ENCODE assay signal across 29 cellular contexts in the genomic region with DNA sequence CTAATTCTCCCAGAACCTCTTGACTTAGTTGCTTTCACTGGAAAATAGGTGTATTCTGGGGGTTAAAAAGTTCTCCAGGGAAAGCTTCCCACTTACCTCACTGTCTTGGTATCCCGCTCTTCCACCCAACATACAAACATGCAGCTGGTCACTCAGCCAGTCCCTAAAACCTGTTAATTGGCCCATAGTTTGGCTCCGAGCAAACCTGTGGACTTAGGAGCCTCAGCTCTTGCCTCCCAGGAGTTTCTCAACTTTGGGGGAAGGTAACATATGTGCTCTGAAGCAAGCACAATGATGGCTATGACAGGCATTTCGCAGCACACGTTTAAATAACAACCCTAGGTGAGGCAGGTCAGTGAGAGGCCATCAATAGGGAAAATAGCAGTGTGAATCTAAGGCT.
"Had no signal": no experiment of that assay in that cellular context is flagged by ENCODE, and none has a peak within 500 bp of the region (broad histone marks: within the 10 kb centered on the region; RNA-seq: fewer than 3 reads in every experiment).

No MANE protein-coding gene starts in this region.

- H3K4me3 ChIP-seq: body of pancreas, K562 had no signal

- H3K4me1 Mint-ChIP-seq: activated B cell treated with CpG ODN at 0.5 μM for 24 hours; activated CD4-positive, alpha-beta memory T cell treated with anti-CD3 and anti-CD28 coated beads, Interleukin-2, amount 10 ng/mL, durations not matched to agents 7 days and 5 days; activated CD4-positive, alpha-beta T cell treated with anti-CD3 and anti-CD28 coated beads, Interleukin-2, amount 10 ng/mL, durations not matched to agents 24 days and 14 days; activated T-helper 17 cell treated with anti-CD3 and anti-CD28 coated beads, Interleukin-2, amount 50 U/mL, for 72 hours; T-helper 17 cell had no signal

- H3K9me3 Mint-ChIP-seq: activated B cell treated with CpG ODN at 0.5 μM for 24 hours; activated CD4-positive, alpha-beta memory T cell treated with anti-CD3 and anti-CD28 coated beads, Interleukin-2, amount 10 ng/mL, durations not matched to agents 7 days and 5 days; activated CD4-positive, alpha-beta T cell treated with anti-CD3 and anti-CD28 coated beads, Interleukin-2, amount 10 ng/mL, durations not matched to agents 24 days and 14 days; activated naive CD4-positive, alpha-beta T cell treated with anti-CD3 and anti-CD28 coated beads for 36 hours; activated T-helper 17 cell treated with anti-CD3 and anti-CD28 coated beads, Interleukin-2, amount 50 U/mL, for 72 hours had no signal

- DNase-seq: activated B cell treated with CpG ODN at 0.5 μM for 24 hours; activated CD4-positive, alpha-beta memory T cell treated with anti-CD3 and anti-CD28 coated beads, Interleukin-2, amount 10 ng/mL, durations not matched to agents 7 days and 5 days; activated CD4-positive, alpha-beta T cell treated with anti-CD3 and anti-CD28 coated beads for 1 hour; activated CD4-positive, alpha-beta T cell treated with anti-CD3 and anti-CD28 coated beads, Interleukin-2, amount 10 ng/mL, durations not matched to agents 24 days and 14 days; activated gamma-delta T cell; activated naive CD4-positive, alpha-beta T cell treated with anti-CD3 and anti-CD28 coated beads for 36 hours; activated T-cell treated with anti-CD3 and anti-CD28 coated beads for 4 hours; activated T-cell treated with anti-CD3 and anti-CD28 coated beads, Interleukin-2, amount 50 U/mL, for 48 hours; anterior cingulate cortex; body of pancreas; central memory CD4-positive, alpha-beta T cell; Karpas-422; MM.1S; NCI-H1105 treated with DMSO at 0.1 percent for 48 hours; NCI-H1436 treated with DMSO at 0.1 percent for 48 hours; NCI-H187; NCI-H2081; NCI-H2227 treated with DMSO at 0.1 percent for 48 hours; NCI-H446 treated with DMSO at 0.1 percent for 48 hours; NCI-H526; NCI-H82; SIG-M5; T-helper 17 cell; T-helper 9 cell had no signal

- H3K9me3 ChIP-seq: body of pancreas had no signal

- H3K4me3 Mint-ChIP-seq: activated B cell treated with CpG ODN at 0.5 μM for 24 hours; activated CD4-positive, alpha-beta memory T cell treated with anti-CD3 and anti-CD28 coated beads, Interleukin-2, amount 10 ng/mL, durations not matched to agents 7 days and 5 days; activated CD4-positive, alpha-beta T cell treated with anti-CD3 and anti-CD28 coated beads, Interleukin-2, amount 10 ng/mL, durations not matched to agents 24 days and 14 days; activated naive CD4-positive, alpha-beta T cell treated with anti-CD3 and anti-CD28 coated beads for 36 hours; activated naive CD8-positive, alpha-beta T cell; activated T-helper 17 cell treated with anti-CD3 and anti-CD28 coated beads, Interleukin-2, amount 50 U/mL, for 72 hours; T-helper 17 cell had no signal

- H3K27me3 Mint-ChIP-seq: activated B cell treated with CpG ODN at 0.5 μM for 24 hours; activated naive CD8-positive, alpha-beta T cell; activated T-helper 17 cell treated with anti-CD3 and anti-CD28 coated beads, Interleukin-2, amount 50 U/mL, for 72 hours had no signal

- H3K27ac ChIP-seq: body of pancreas had no signal

- ATAC-seq: activated T-helper 17 cell treated with anti-CD3 and anti-CD28 coated beads, Interleukin-2, amount 50 U/mL, for 72 hours; body of pancreas; K562; T-helper 17 cell had no signal

- H3K4me1 ChIP-seq: body of pancreas had no signal

- FAIRE-seq: bronchial epithelial cell, K562, TTC549 had no signal

- H3K27me3 ChIP-seq: body of pancreas had no signal

- H3K27ac Mint-ChIP-seq: activated B cell treated with CpG ODN at 0.5 μM for 24 hours; activated CD4-positive, alpha-beta memory T cell treated with anti-CD3 and anti-CD28 coated beads, Interleukin-2, amount 10 ng/mL, durations not matched to agents 7 days and 5 days; activated CD4-positive, alpha-beta T cell treated with anti-CD3 and anti-CD28 coated beads, Interleukin-2, amount 10 ng/mL, durations not matched to agents 24 days and 14 days; activated naive CD4-positive, alpha-beta T cell treated with anti-CD3 and anti-CD28 coated beads for 36 hours; activated naive CD8-positive, alpha-beta T cell; activated T-helper 17 cell treated with anti-CD3 and anti-CD28 coated beads, Interleukin-2, amount 50 U/mL, for 72 hours; T-helper 17 cell had no signal
